In the genomic region with DNA sequence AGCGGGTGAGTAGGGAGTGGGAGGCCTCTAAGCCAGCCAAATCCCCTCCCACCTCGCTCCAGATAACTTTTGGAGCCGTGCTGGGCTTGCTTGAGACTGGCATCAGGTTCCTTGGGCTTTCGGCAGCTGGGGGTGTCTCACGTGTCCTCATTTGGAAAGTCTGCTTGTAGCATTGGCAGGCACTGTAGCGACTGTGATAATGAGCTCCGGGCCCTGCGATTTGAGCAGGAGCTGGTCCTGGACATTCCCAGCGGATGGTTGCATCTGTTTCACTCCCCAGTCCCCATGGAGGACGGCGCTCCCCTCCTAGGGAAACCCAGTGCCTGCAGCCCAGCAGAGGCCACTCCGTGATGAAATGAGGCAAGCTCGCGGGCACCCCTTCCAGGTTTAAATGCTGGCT, we compare ENCODE assay signal across 29 cellular contexts. TPM values are rescaled to one million over a fixed set of nuclear protein-coding genes. Genes with fewer than 3 reads are reported as not detected.
A peak's percentile ranks its signal among the peaks of the same experiment; 100 is the strongest.
DNase-seq lines count a peak whose midpoint lies in the region; ATAC-seq and TF ChIP-seq lines count a peak whose summit lies in the region.
"Had no signal": no experiment of that assay in that cellular context is flagged by ENCODE, and none has a peak within 500 bp of the region (broad histone marks: within the 10 kb centered on the region; RNA-seq: fewer than 3 reads in every experiment).

No MANE protein-coding gene starts in this region.

- H3K27ac ChIP-seq in dorsolateral prefrontal cortex, result peak overlapping the region in 26 of 59 donors; percentile 7 to 74 (median 30)
- peak overlapping the region; percentile 20 to 79 (median 65) for H3K27ac ChIP-seq in stomach
- H3K27ac ChIP-seq: 22Rv1, ascending aorta, cardiac muscle cell, neural progenitor cell had no signal

- H3K4me3 ChIP-seq in dorsolateral prefrontal cortex (no peak overlapping the region), stomach (no peak overlapping the region)
- H3K4me3 ChIP-seq: ascending aorta, cardiac muscle cell, neural progenitor cell, upper lobe of right lung had no signal

- peaks cover 57 to 100% (median 97%) of the 10 kb centered on the region in 4 donors for H3K36me3 ChIP-seq in stomach
- H3K36me3 ChIP-seq: neural progenitor cell had no signal

- intact Hi-C loops in dorsolateral prefrontal cortex (cut with DNase I), result no loop called here
- intact Hi-C loops in stomach (cut with DNase I; ENCODE audit: low total_unique reads), result no loop called here

- no peaks in the 10 kb centered on the region for H3K9me3 ChIP-seq in stomach
- H3K9me3 ChIP-seq: ascending aorta, upper lobe of right lung had no signal

- TF ChIP-seq POLR2A in stomach (IDR thresholded peaks at IDR 0.05), result no peak

- TF ChIP-seq CTCF in dorsolateral prefrontal cortex (IDR thresholded peaks at IDR 0.05 in 54 of 56, conservative IDR thresholded peaks at IDR 0.05 in 2 of 56; ENCODE audit: low read depth in 1 of 56, partially characterized antibody in 56 of 56), result no peak
- TF ChIP-seq CTCF in stomach (IDR thresholded peaks at IDR 0.05), result no peak

- ATAC-seq in HG03196 (IDR thresholded peaks at IDR 0.05; ENCODE audit: unreplicated experiment), result no peak
- ATAC-seq: stimulated activated naive B cell treated with anti-CD40 and anti-IgM and Interleukin-4, amounts not matched to agents 10 μg/mL and 1 μg/mL and 100 μg/mL, for 72 hours; T-cell; upper lobe of right lung had no signal

- WGBS in stomach, 5 donors, result 52 to 74% (median 54%) methylated on average over 14 of the region's 14 CpGs

- DNase-seq in NCI-H1694 treated with DMSO at 0.1 percent for 48 hours (lab: John Stamatoyannopoulos, UW) (peak; percentile 24), NCI-H1694 (lab: John Stamatoyannopoulos, UW) (no peak), dorsolateral prefrontal cortex (peak in 8 of 10 donors; percentile 32 to 78 (median 61)), middle frontal gyrus (ENCODE audit: extremely low spot score, low spot score) (peak; percentile 28), stomach (peak; percentile 76), NCI-H2029 treated with DMSO at 0.1 percent for 48 hours (lab: John Stamatoyannopoulos, UW) (no peak), AML-193 (lab: John Stamatoyannopoulos, UW) (no peak)
- DNase-seq: activated B cell treated with CpG ODN at 0.5 μM for 24 hours; activated CD4-positive, alpha-beta T cell treated with anti-CD3 and anti-CD28 coated beads, Interleukin-2, amount 10 ng/mL, durations not matched to agents 7 days and 5 days; activated effector memory CD4-positive, alpha-beta T cell treated with anti-CD3 and anti-CD28 coated beads, Interleukin-2, amount 50 U/mL, for 16 hours; activated naive CD8-positive, alpha-beta T cell treated with anti-CD3 and anti-CD28 coated beads for 36 hours; activated T-cell treated with anti-CD3 and anti-CD28 coated beads, Interleukin-2, amount 50 U/mL, for 24 hours; Calu3; CD4-positive, CD25-positive, alpha-beta regulatory T cell; dermis blood vessel endothelial cell; HCEC 1CT; immature natural killer cell; Karpas-422; mesendoderm; NCI-H1417; stimulated activated CD4-positive, alpha-beta T cell treated with anti-CD3 and anti-CD28 coated beads, Interleukin-15, amount 100 ng/mL, for 24 hours; stimulated activated naive B cell treated with anti-CD40 and anti-IgM and Interleukin-4, amounts not matched to agents 10 μg/mL and 1 μg/mL and 100 μg/mL, for 72 hours; T-cell; upper lobe of right lung had no signal

- TF ChIP-seq EP300 in stomach (IDR thresholded peaks at IDR 0.05), result no peak

- H3K4me1 ChIP-seq in stomach, result peaks cover 12 to 59% (median 29%) of the 10 kb centered on the region in 4 donors
- H3K4me1 ChIP-seq: ascending aorta, neural progenitor cell, upper lobe of right lung had no signal

- H3K27me3 ChIP-seq in dorsolateral prefrontal cortex (no peaks in the 10 kb centered on the region), stomach (no peaks in the 10 kb centered on the region)
- H3K27me3 ChIP-seq: ascending aorta, cardiac muscle cell, neural progenitor cell, upper lobe of right lung had no signal

RNA-seq across cellular contexts. Expression of gene DGLUCY, which starts 49.4 kb away (rescaled TPM):
- total RNA-seq in dorsolateral prefrontal cortex (100 to 1,000 TPM in 58 of 120 experiments, 10 to 100 TPM in 62; 70.3 to 143 (median 98.7) TPM), stomach (100 to 1,000 TPM in 2 of 5 donors, 10 to 100 TPM in 3; 54.3 to 122 (median 87.9) TPM)
- polyA plus RNA-seq in stomach, result 10 to 100 TPM; 24.1 to 32.9 (median 28.9) TPM

Comparison
In these comparisons a context has a peak if more than half of its experiments do, and no peak if none do; other contexts are left out.
1. DNase-seq: peak in NCI-H1694 treated with DMSO at 0.1 percent for 48 hours (single experiment), dorsolateral prefrontal cortex (8 of 10), middle frontal gyrus (single experiment) and stomach (single experiment); none in NCI-H1694 (single experiment), NCI-H2029 treated with DMSO at 0.1 percent for 48 hours (single experiment) and AML-193 (0 of 2).